ENCODE assay signal across 12 cellular contexts in the genomic region with DNA sequence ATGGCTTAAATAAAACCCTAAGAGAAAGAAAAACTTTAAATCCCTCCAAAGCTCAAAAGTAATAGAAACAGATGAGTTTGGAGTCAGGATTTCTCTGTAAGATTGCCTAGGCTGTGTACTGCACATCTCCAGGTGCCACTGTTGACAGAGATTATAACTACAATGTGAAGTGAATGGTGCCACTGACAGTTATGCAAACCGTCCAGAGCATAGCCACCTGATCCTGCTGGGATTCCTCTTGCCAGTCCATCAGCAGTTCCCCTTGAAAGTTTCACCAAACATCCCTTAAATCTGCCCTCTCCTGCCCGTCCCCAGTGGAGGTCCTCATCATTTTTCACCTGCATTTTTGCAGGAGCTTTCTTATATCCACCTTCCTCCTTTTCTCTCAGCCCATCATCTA.
"Had no signal": no experiment of that assay in that cellular context is flagged by ENCODE, and none has a peak within 500 bp of the region (broad histone marks: within the 10 kb centered on the region; RNA-seq: fewer than 3 reads in every experiment).

No MANE protein-coding gene starts in this region.

- H3K4me3 Mint-ChIP-seq: activated naive CD8-positive, alpha-beta T cell treated with anti-CD3 and anti-CD28 coated beads, Interleukin-2, amount 50 U/mL, for 24 hours; central memory CD8-positive, alpha-beta T cell; dendritic cell treated with granulocyte-macrophage colony-stimulating factor and Interleukin-4, amounts not matched to agents 40 ng/mL and 50 ng/mL, for 4 days; natural killer cell had no signal

- H3K27me3 ChIP-seq: transverse colon had no signal

- H3K27ac Mint-ChIP-seq: activated naive CD8-positive, alpha-beta T cell treated with anti-CD3 and anti-CD28 coated beads, Interleukin-2, amount 50 U/mL, for 24 hours; dendritic cell treated with granulocyte-macrophage colony-stimulating factor and Interleukin-4, amounts not matched to agents 40 ng/mL and 50 ng/mL, for 4 days; natural killer cell had no signal

- H3K27ac ChIP-seq: transverse colon had no signal

- DNase-seq: activated CD4-positive, alpha-beta T cell treated with anti-CD3 and anti-CD28 coated beads, Interleukin-2, amount 50 U/mL, for 4 hours; activated CD4-positive, CD25-positive, alpha-beta regulatory T cell treated with anti-CD3 and anti-CD28 coated beads, Interleukin-2, amount 50 U/mL, for 72 hours; activated gamma-delta T cell; activated naive CD8-positive, alpha-beta T cell treated with anti-CD3 and anti-CD28 coated beads, Interleukin-2, amount 50 U/mL, for 24 hours; activated T-cell treated with anti-CD3 and anti-CD28 coated beads, Interleukin-2, amount 50 U/mL, for 48 hours; natural killer cell; stimulated activated CD4-positive, alpha-beta T cell treated with anti-CD3 and anti-CD28 coated beads, Interleukin-15, amount 100 ng/mL, for 24 hours; stimulated activated CD4-positive, alpha-beta T cell treated with anti-CD3 and anti-CD28 coated beads, Interleukin-4, amount 100 ng/mL, for 4 hours; T-helper 2 cell; transverse colon had no signal

- H3K4me1 ChIP-seq: transverse colon had no signal

- H3K4me3 ChIP-seq: transverse colon had no signal

- H3K36me3 ChIP-seq: transverse colon had no signal

- H3K9me3 Mint-ChIP-seq: central memory CD8-positive, alpha-beta T cell; dendritic cell treated with granulocyte-macrophage colony-stimulating factor and Interleukin-4, amounts not matched to agents 40 ng/mL and 50 ng/mL, for 4 days; natural killer cell had no signal

- ATAC-seq: activated naive CD8-positive, alpha-beta T cell treated with anti-CD3 and anti-CD28 coated beads, Interleukin-2, amount 50 U/mL, for 24 hours; natural killer cell had no signal

- H3K27me3 Mint-ChIP-seq: activated naive CD8-positive, alpha-beta T cell treated with anti-CD3 and anti-CD28 coated beads, Interleukin-2, amount 50 U/mL, for 24 hours; central memory CD8-positive, alpha-beta T cell; dendritic cell treated with granulocyte-macrophage colony-stimulating factor and Interleukin-4, amounts not matched to agents 40 ng/mL and 50 ng/mL, for 4 days had no signal

- H3K4me1 Mint-ChIP-seq: activated naive CD8-positive, alpha-beta T cell treated with anti-CD3 and anti-CD28 coated beads, Interleukin-2, amount 50 U/mL, for 24 hours; central memory CD8-positive, alpha-beta T cell; natural killer cell had no signal

- H3K9me3 ChIP-seq: transverse colon had no signal
